In genomic region chr6:69914015-69914485, GRCh38 we compare ENCODE assay signal across 16 cellular contexts. TPM values are rescaled to one million over a fixed set of nuclear protein-coding genes. Genes with fewer than 3 reads are reported as not detected.
DNase-seq lines count a peak whose midpoint lies in the region; ATAC-seq, FAIRE-seq and TF ChIP-seq lines count a peak whose summit lies in the region.
"Had no signal": no experiment of that assay in that cellular context is flagged by ENCODE, and none has a peak within 500 bp of the region (broad histone marks: within the 10 kb centered on the region; RNA-seq: fewer than 3 reads in every experiment).

No MANE protein-coding gene starts in this region.

- TF ChIP-seq CTCF in Caco-2 (IDR thresholded peaks at IDR 0.05; ENCODE audit: insufficient read depth in 1 of 2, low read depth in 1 of 2, low read length in 1 of 2, severe bottlenecking in 1 of 2, unreplicated experiment in 1 of 2) = peak; percentile 10 to 30
- TF ChIP-seq CTCF in brain microvascular endothelial cell (IDR thresholded peaks at IDR 0.05; ENCODE audit: low read depth, low read length, missing control alignments) = peak; percentile 15
- TF ChIP-seq CTCF in nephron progenitor cell (IDR thresholded peaks at IDR 0.05) = peak; percentile 17
- TF ChIP-seq CTCF in D721Med (IDR thresholded peaks at IDR 0.05; ENCODE audit: insufficient read depth, missing control alignments) = no peak

- peaks cover 9% of the 10 kb centered on the region for H3K9me3 Mint-ChIP-seq in Caco-2 (ENCODE audit: unreplicated experiment)
- H3K9me3 Mint-ChIP-seq in nephron progenitor cell = no peaks in the 10 kb centered on the region
- H3K9me3 Mint-ChIP-seq: activated naive CD8-positive, alpha-beta T cell treated with anti-CD3 and anti-CD28 coated beads, Interleukin-2, amount 50 U/mL, for 24 hours; activated T-cell treated with anti-CD3 and anti-CD28 coated beads, Interleukin-2, amount 50 U/mL, for 24 hours; T-helper 1 cell treated with Interleukin-12 subunit alpha and Interleukin-12 subunit beta and Interleukin-4 antibody, amounts not matched to agents 30 μg/mL and 1 μg/mL, for 36 hours had no signal

- H3K27me3 Mint-ChIP-seq in Caco-2 (ENCODE audit: insufficient read depth, unreplicated experiment) = no peaks in the 10 kb centered on the region
- peaks cover 6% of the 10 kb centered on the region for H3K27me3 Mint-ChIP-seq in nephron progenitor cell (ENCODE audit: low read depth, poor library complexity)

- no peak for DNase-seq in Caco-2
- peak; percentile 63 for DNase-seq in NCI-H1105 treated with DMSO at 0.1 percent for 48 hours (lab: John Stamatoyannopoulos, UW)
- no peak for DNase-seq in brain microvascular endothelial cell
- DNase-seq in nephron progenitor cell = no peak
- no peak for DNase-seq in D721Med (ENCODE audit: insufficient read length, low spot score)
- no peak for DNase-seq in GOT3 (lab: John Stamatoyannopoulos, UW)
- DNase-seq: activated naive CD8-positive, alpha-beta T cell treated with anti-CD3 and anti-CD28 coated beads, Interleukin-2, amount 50 U/mL, for 24 hours; activated T-cell treated with anti-CD3 and anti-CD28 coated beads, Interleukin-2, amount 50 U/mL, for 24 hours; mammary epithelial cell; tibial artery had no signal

- H3K4me3 Mint-ChIP-seq in Caco-2 (ENCODE audit: unreplicated experiment) = no peak overlapping the region
- H3K4me3 Mint-ChIP-seq in nephron progenitor cell = no peak overlapping the region
- H3K4me3 Mint-ChIP-seq: activated naive CD8-positive, alpha-beta T cell treated with anti-CD3 and anti-CD28 coated beads, Interleukin-2, amount 50 U/mL, for 24 hours; activated T-cell treated with anti-CD3 and anti-CD28 coated beads, Interleukin-2, amount 50 U/mL, for 24 hours; T-helper 1 cell treated with Interleukin-12 subunit alpha and Interleukin-12 subunit beta and Interleukin-4 antibody, amounts not matched to agents 30 μg/mL and 1 μg/mL, for 36 hours had no signal

- no peak overlapping the region for H3K27ac ChIP-seq in brain microvascular endothelial cell
- H3K27ac ChIP-seq: coronary artery, HL-60, parathyroid adenoma had no signal

- no peaks in the 10 kb centered on the region for H3K9me3 ChIP-seq in Caco-2
- H3K9me3 ChIP-seq: tibial artery had no signal

- POLR2A ChIA-PET in Caco-2 (lab: Charles Lee) = no interaction called here

- H3K27me3 ChIP-seq in Caco-2 (replicated peaks; ENCODE audit: control insufficient read depth, insufficient read depth, low read length) (no peaks in the 10 kb centered on the region), brain microvascular endothelial cell (replicated peaks) (no peaks in the 10 kb centered on the region)
- H3K27me3 ChIP-seq: tibial artery had no signal

- no peak overlapping the region for H3K4me3 ChIP-seq in Caco-2 (ENCODE audit: low read depth, low read length)
- H3K4me3 ChIP-seq in brain microvascular endothelial cell (ENCODE audit: low read depth, low read length) = no peak overlapping the region
- H3K4me3 ChIP-seq: coronary artery, tibial artery had no signal

- H3K36me3 Mint-ChIP-seq in Caco-2 (ENCODE audit: insufficient read depth, unreplicated experiment) (no peaks in the 10 kb centered on the region), nephron progenitor cell (ENCODE audit: low read depth) (no peaks in the 10 kb centered on the region)

- CTCF ChIA-PET in Caco-2 (lab: Charles Lee) = no interaction called here

- no peak overlapping the region for H3K27ac Mint-ChIP-seq in Caco-2 (ENCODE audit: unreplicated experiment)
- H3K27ac Mint-ChIP-seq in nephron progenitor cell = no peak overlapping the region
- H3K27ac Mint-ChIP-seq: activated naive CD8-positive, alpha-beta T cell treated with anti-CD3 and anti-CD28 coated beads, Interleukin-2, amount 50 U/mL, for 24 hours; activated T-cell treated with anti-CD3 and anti-CD28 coated beads, Interleukin-2, amount 50 U/mL, for 24 hours; T-helper 1 cell treated with Interleukin-12 subunit alpha and Interleukin-12 subunit beta and Interleukin-4 antibody, amounts not matched to agents 30 μg/mL and 1 μg/mL, for 36 hours had no signal

- H3K4me1 Mint-ChIP-seq in Caco-2 (ENCODE audit: low read depth, unreplicated experiment) (no peaks in the 10 kb centered on the region), nephron progenitor cell (peaks cover 12% of the 10 kb centered on the region)

- FAIRE-seq in D721Med (lab: Jason Lieb, UNC) = no peak

- in situ Hi-C loops in brain microvascular endothelial cell (cut with HindIII; ENCODE audit: low pct_ligation_motif_present, low sequenced_read_pairs) = no loop called here

- no TSS peak for BruUV-seq in Caco-2 (replicated peaks; lab: Mats Ljungman, UMichigan)

- intact Hi-C loops in Caco-2 (cut with micrococcal nuclease; ENCODE audit: unreplicated experiment) = loop anchor here (2.0 kb wide), 1 partner anchor 21 kb away; no protein-coding TSS in a partner anchor

- ATAC-seq in HG03342 (IDR thresholded peaks at IDR 0.05; ENCODE audit: unreplicated experiment) = no peak
- ATAC-seq in activated CD4-positive, CD25-positive, alpha-beta regulatory T cell treated with anti-CD3 and anti-CD28 coated beads, Interleukin-2, amount 50 U/mL, for 24 hours = no peak
- ATAC-seq: activated naive CD8-positive, alpha-beta T cell treated with anti-CD3 and anti-CD28 coated beads, Interleukin-2, amount 50 U/mL, for 24 hours had no signal

- 0 out of 2 replicates have a peak, but pooled peaks cover 3% of the 10 kb centered on the region for H3K4me1 ChIP-seq in Caco-2
- H3K4me1 ChIP-seq: parathyroid adenoma, tibial artery had no signal

- no peaks in the 10 kb centered on the region for H3K36me3 ChIP-seq in Caco-2 (ENCODE audit: control insufficient read depth, insufficient read depth, low read length)
- no peaks in the 10 kb centered on the region for H3K36me3 ChIP-seq in brain microvascular endothelial cell (replicated peaks)
- H3K36me3 ChIP-seq: tibial artery had no signal

RNA-seq across cellular contexts. Expression of gene COL19A1, which starts 47.7 kb away (rescaled TPM):
- not detected in 2 replicates for total RNA-seq in Caco-2 (2022)
